8 cellular contexts compared by ENCODE assay signal in the genomic region with DNA sequence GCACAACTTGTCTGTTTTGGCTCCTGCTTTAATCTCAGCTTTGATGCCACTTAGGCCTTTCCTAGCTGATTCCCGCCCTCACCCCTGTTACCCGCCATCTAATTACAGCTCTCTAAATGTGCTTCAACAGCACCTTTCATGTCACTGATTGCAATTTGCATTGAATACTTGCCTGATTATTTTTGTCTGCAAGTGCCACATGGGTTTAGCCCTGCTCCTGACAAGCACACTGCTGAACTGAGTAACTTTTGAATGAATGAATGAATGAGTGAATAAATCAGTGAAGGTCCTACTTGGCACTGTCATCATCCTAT. TPM values are rescaled to one million over a fixed set of nuclear protein-coding genes. Genes with fewer than 3 reads are reported as not detected.
DNase-seq lines count a peak whose midpoint lies in the region; ATAC-seq and TF ChIP-seq lines count a peak whose summit lies in the region.

No MANE protein-coding gene starts in this region.

- peaks cover 2% of the 10 kb centered on the region for H3K36me3 Mint-ChIP-seq in T-helper 1 cell treated with Interleukin-12 subunit alpha and Interleukin-12 subunit beta and Interleukin-4 antibody, amounts not matched to agents 30 μg/mL and 1 μg/mL, for 36 hours (ENCODE audit: low read depth)

- H3K36me3 ChIP-seq in WERI-Rb-1 = no peaks in the 10 kb centered on the region
- no peaks in the 10 kb centered on the region for H3K36me3 ChIP-seq in stomach smooth muscle (ENCODE audit: control insufficient read depth in 2 of 2, insufficient read depth in 2 of 2, low read length in 2 of 2)
- H3K36me3 ChIP-seq in Karpas-422 (ENCODE audit: insufficient read depth, low read length) = no peaks in the 10 kb centered on the region

- peaks cover 71% of the 10 kb centered on the region for H3K27me3 Mint-ChIP-seq in T-helper 1 cell treated with Interleukin-12 subunit alpha and Interleukin-12 subunit beta and Interleukin-4 antibody, amounts not matched to agents 30 μg/mL and 1 μg/mL, for 36 hours (ENCODE audit: low read depth)

- TF ChIP-seq CTCF in WERI-Rb-1 (IDR thresholded peaks at IDR 0.05; ENCODE audit: low read depth, low read length) = no peak

- H3K27ac ChIP-seq in WERI-Rb-1 (no peak overlapping the region), stomach smooth muscle (ENCODE audit: low read length) (peak overlapping the region; percentile 41), Karpas-422 (ENCODE audit: low read length) (no peak overlapping the region)

- H3K4me3 Mint-ChIP-seq in T-helper 1 cell treated with Interleukin-12 subunit alpha and Interleukin-12 subunit beta and Interleukin-4 antibody, amounts not matched to agents 30 μg/mL and 1 μg/mL, for 36 hours = peak overlapping the region; percentile 77

- H3K4me2 ChIP-seq in Karpas-422 (ENCODE audit: low read depth, low read length, poor library complexity, severe bottlenecking) = no peak overlapping the region

- ATAC-seq in HG02642 (IDR thresholded peaks at IDR 0.05; ENCODE audit: poor library complexity, unreplicated experiment) = no peak

- H3K9me2 ChIP-seq in Karpas-422 (replicated peaks; ENCODE audit: insufficient read depth, low read length) = no peaks in the 10 kb centered on the region

- H3K4me3 ChIP-seq in WERI-Rb-1 (ENCODE audit: low read depth, low read length) = peak overlapping the region; percentile 72
- peak overlapping the region; percentile 69 for H3K4me3 ChIP-seq in iPS-11a (ENCODE audit: low read depth, low read length)
- H3K4me3 ChIP-seq in stomach smooth muscle (ENCODE audit: low read length in 2 of 2) = peak overlapping the region; percentile 54 to 90
- no peak overlapping the region for H3K4me3 ChIP-seq in Karpas-422 (ENCODE audit: low read length)

- H3K4me1 Mint-ChIP-seq in T-helper 1 cell treated with Interleukin-12 subunit alpha and Interleukin-12 subunit beta and Interleukin-4 antibody, amounts not matched to agents 30 μg/mL and 1 μg/mL, for 36 hours (ENCODE audit: low read depth) = peaks cover 14% of the 10 kb centered on the region

- no peak overlapping the region for H2AFZ ChIP-seq in Karpas-422 (ENCODE audit: low read length)

- H3K27ac Mint-ChIP-seq in T-helper 1 cell treated with Interleukin-12 subunit alpha and Interleukin-12 subunit beta and Interleukin-4 antibody, amounts not matched to agents 30 μg/mL and 1 μg/mL, for 36 hours = no peak overlapping the region

- H3K9me3 ChIP-seq in WERI-Rb-1 (ENCODE audit: severe bottlenecking) = no peaks in the 10 kb centered on the region
- H3K9me3 ChIP-seq in stomach smooth muscle (ENCODE audit: control insufficient read depth in 2 of 2, low read length in 2 of 2) = no peaks in the 10 kb centered on the region
- H3K9me3 ChIP-seq in Karpas-422 (ENCODE audit: low read length) = no peaks in the 10 kb centered on the region

- H3K4me1 ChIP-seq in stomach smooth muscle (ENCODE audit: control insufficient read depth, insufficient read depth, low read length) (peaks cover 15% of the 10 kb centered on the region), Karpas-422 (ENCODE audit: low read length) (peaks cover 9% of the 10 kb centered on the region)

- H4K20me1 ChIP-seq in Karpas-422 (ENCODE audit: insufficient read depth, low read depth, low read length) = no peaks in the 10 kb centered on the region

- DNase-seq in T-helper 1 cell = no peak
- DNase-seq in WERI-Rb-1 = no peak
- DNase-seq in NCI-H2029 treated with DMSO at 0.1 percent for 48 hours (lab: John Stamatoyannopoulos, UW) = no peak
- no peak for DNase-seq in Karpas-422

- H3K27me3 ChIP-seq in WERI-Rb-1 (ENCODE audit: insufficient read depth, low read depth, severe bottlenecking) (no peaks in the 10 kb centered on the region), stomach smooth muscle (ENCODE audit: control insufficient read depth in 1 of 2, insufficient read depth in 2 of 2, low read length in 2 of 2) (no peaks in the 10 kb centered on the region), Karpas-422 (ENCODE audit: low read length) (no peaks in the 10 kb centered on the region)

- no peaks in the 10 kb centered on the region for H3K79me2 ChIP-seq in Karpas-422 (ENCODE audit: low read length)

- H3K9ac ChIP-seq in stomach smooth muscle (ENCODE audit: low read length in 2 of 2) (peak overlapping the region in 1 of 2 donors; percentile 40), Karpas-422 (ENCODE audit: low read length) (no peak overlapping the region)

- H3K9me3 Mint-ChIP-seq in T-helper 1 cell treated with Interleukin-12 subunit alpha and Interleukin-12 subunit beta and Interleukin-4 antibody, amounts not matched to agents 30 μg/mL and 1 μg/mL, for 36 hours = no peaks in the 10 kb centered on the region

RNA-seq across cellular contexts. Expression of gene DCBLD1, which starts 0.6 kb away (rescaled TPM):
- total RNA-seq in Karpas-422 (2014; rRNA removed; shearing (Covaris generic); ENCODE audit: low replicate concordance) = not detected in 2 replicates

RNA-seq across cellular contexts. Expression of gene ROS1, which starts 56.1 kb away (rescaled TPM):
- not detected in 2 replicates for total RNA-seq in Karpas-422 (2014; rRNA removed; shearing (Covaris generic); ENCODE audit: low replicate concordance)
